ENCODE assay signal across 16 cellular contexts in the genomic region with DNA sequence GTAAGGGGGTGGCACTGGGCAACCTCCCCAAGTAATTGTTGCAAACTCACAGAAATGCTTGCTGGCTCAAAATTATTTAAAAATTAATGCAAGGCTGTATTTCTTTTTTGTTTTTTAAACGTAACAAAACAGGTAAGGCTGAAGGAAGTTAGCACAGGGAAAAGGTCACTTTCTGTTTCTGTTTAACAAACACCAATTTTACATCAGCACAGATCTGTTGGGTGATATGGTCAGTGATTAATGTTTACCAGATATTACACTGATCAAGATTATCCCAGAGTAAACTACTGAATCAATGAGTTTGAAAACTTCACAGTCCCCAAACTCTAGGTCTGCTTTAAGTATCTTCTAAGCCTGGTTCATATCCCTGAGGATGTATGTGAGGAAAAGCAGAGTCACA.
DNase-seq lines count a peak whose midpoint lies in the region; ATAC-seq, FAIRE-seq and TF ChIP-seq lines count a peak whose summit lies in the region.
"Had no signal": no experiment of that assay in that cellular context is flagged by ENCODE, and none has a peak within 500 bp of the region (broad histone marks: within the 10 kb centered on the region; RNA-seq: fewer than 3 reads in every experiment).

No MANE protein-coding gene starts in this region.

- no peak overlapping the region for H3K9ac ChIP-seq in HepG2 (ENCODE audit: insufficient read depth, low read depth, low read length)

- POLR2A ChIA-PET in HepG2 (lab: Yijun Ruan, JAX), result no interaction called here

- H3K9me3 Mint-ChIP-seq in activated CD8-positive, alpha-beta memory T cell treated with anti-CD3 and anti-CD28 coated beads, Interleukin-2, amount 10 ng/mL, durations not matched to agents 7 days and 5 days (ENCODE audit: low read depth), result no peaks in the 10 kb centered on the region
- no peaks in the 10 kb centered on the region for H3K9me3 Mint-ChIP-seq in activated T-helper 2 cell treated with anti-CD3 and anti-CD28 coated beads, Interferon-gamma antibody, Interleukin-2, Interleukin-4, amounts not matched to agents 10 μg/mL and 5 μg/mL and 100 μg/mL, durations not matched to agents 14 hours and 24 hours and 36 hours
- no peaks in the 10 kb centered on the region for H3K9me3 Mint-ChIP-seq in stimulated activated naive CD8-positive, alpha-beta T cell treated with anti-CD3 and anti-CD28 coated beads, Interleukin-15, Interleukin-2, amounts not matched to agents 100 ng/mL and 50 ng/mL, for 24 hours

- no TSS peak for BruUV-seq in HepG2 (replicated peaks; lab: Mats Ljungman, UMichigan)

- TF ChIP-seq CTCF in HepG2 (CRISPR knock-in tag; IDR thresholded peaks at IDR 0.05), result no peak
- no peak for TF ChIP-seq CTCF in tibial nerve (IDR thresholded peaks at IDR 0.05)

- H3K36me3 ChIP-seq in HepG2 (replicated peaks in 1 of 2; ENCODE audit: control insufficient read depth in 1 of 2, insufficient read depth in 2 of 2, low read length in 2 of 2), result peaks cover 3 to 5% of the 10 kb centered on the region in 2 experiments; a peak in 4 of 5 replicates
- peaks cover 0 to 19% (median 0%) of the 10 kb centered on the region in 3 donors for H3K36me3 ChIP-seq in tibial nerve

- H3K27ac ChIP-seq in HepG2 (ENCODE audit: extremely low read length, insufficient read depth, low read length) (no peak overlapping the region), tibial nerve (no peak overlapping the region)
- H3K27ac ChIP-seq: testis had no signal

- no peak for TF ChIP-seq RAD21 in HepG2 (CRISPR knock-in tag; IDR thresholded peaks at IDR 0.05)

- peak overlapping the region; percentile 11 for H3K4me3 Mint-ChIP-seq in activated CD8-positive, alpha-beta memory T cell treated with anti-CD3 and anti-CD28 coated beads, Interleukin-2, amount 10 ng/mL, durations not matched to agents 7 days and 5 days
- H3K4me3 Mint-ChIP-seq in activated T-helper 2 cell treated with anti-CD3 and anti-CD28 coated beads, Interferon-gamma antibody, Interleukin-2, Interleukin-4, amounts not matched to agents 10 μg/mL and 5 μg/mL and 100 μg/mL, durations not matched to agents 14 hours and 24 hours and 36 hours (ENCODE audit: low read depth), result no peak overlapping the region
- peak overlapping the region; percentile 30 for H3K4me3 Mint-ChIP-seq in stimulated activated naive CD8-positive, alpha-beta T cell treated with anti-CD3 and anti-CD28 coated beads, Interleukin-15, Interleukin-2, amounts not matched to agents 100 ng/mL and 50 ng/mL, for 24 hours
- H3K4me3 Mint-ChIP-seq: H9 had no signal

- peak overlapping the region; percentile 57 for H3K27ac Mint-ChIP-seq in activated CD8-positive, alpha-beta memory T cell treated with anti-CD3 and anti-CD28 coated beads, Interleukin-2, amount 10 ng/mL, durations not matched to agents 7 days and 5 days
- peak overlapping the region; percentile 51 for H3K27ac Mint-ChIP-seq in activated T-helper 2 cell treated with anti-CD3 and anti-CD28 coated beads, Interferon-gamma antibody, Interleukin-2, Interleukin-4, amounts not matched to agents 10 μg/mL and 5 μg/mL and 100 μg/mL, durations not matched to agents 14 hours and 24 hours and 36 hours
- H3K27ac Mint-ChIP-seq in stimulated activated naive CD8-positive, alpha-beta T cell treated with anti-CD3 and anti-CD28 coated beads, Interleukin-15, Interleukin-2, amounts not matched to agents 100 ng/mL and 50 ng/mL, for 24 hours, result peak overlapping the region; percentile 82
- H3K27ac Mint-ChIP-seq: H9 had no signal

- CTCF ChIA-PET in activated CD8-positive, alpha-beta memory T cell treated with anti-CD3 and anti-CD28 coated beads, Interleukin-2, amount 10 ng/mL, durations not matched to agents 7 days and 5 days (lab: Charles Lee), result no interaction called here
- CTCF ChIA-PET in HepG2 (lab: Yijun Ruan, JAX; ENCODE audit: low intra/inter-chr PET ratio, low total read pairs), result no interaction called here

- TF ChIP-seq POLR2A in HepG2 (IDR thresholded peaks at IDR 0.05; ENCODE audit: insufficient read depth in 1 of 2, low read depth in 2 of 2, low read length in 2 of 2), result no peak
- no peak for TF ChIP-seq POLR2A in tibial nerve (IDR thresholded peaks at IDR 0.05)

- peak overlapping the region; percentile 23 for H3K4me2 ChIP-seq in HepG2 (ENCODE audit: low read depth, low read length)

- TF ChIP-seq EP300 in HepG2 (IDR thresholded peaks at IDR 0.05; ENCODE audit: low read depth in 2 of 2, low read length in 2 of 2) (peak in 1 of 2 experiments; percentile 21; a peak in 1 of 4 replicates), HepG2 (CRISPR knock-in tag; IDR thresholded peaks at IDR 0.05; ENCODE audit: borderline replicate concordance) (no peak), tibial nerve (IDR thresholded peaks at IDR 0.05) (no peak)

- peaks cover 11% of the 10 kb centered on the region; the same call in 1 of the 2 replicates for H4K20me1 ChIP-seq in HepG2 (ENCODE audit: insufficient read depth, low read length)

- no peak overlapping the region for H2AFZ ChIP-seq in HepG2 (ENCODE audit: low read length)

- H3K36me3 Mint-ChIP-seq in activated CD8-positive, alpha-beta memory T cell treated with anti-CD3 and anti-CD28 coated beads, Interleukin-2, amount 10 ng/mL, durations not matched to agents 7 days and 5 days, result peaks cover 30% of the 10 kb centered on the region
- H3K36me3 Mint-ChIP-seq in activated T-helper 2 cell treated with anti-CD3 and anti-CD28 coated beads, Interferon-gamma antibody, Interleukin-2, Interleukin-4, amounts not matched to agents 10 μg/mL and 5 μg/mL and 100 μg/mL, durations not matched to agents 14 hours and 24 hours and 36 hours (ENCODE audit: low read depth), result peaks cover 52% of the 10 kb centered on the region
- H3K36me3 Mint-ChIP-seq in stimulated activated naive CD8-positive, alpha-beta T cell treated with anti-CD3 and anti-CD28 coated beads, Interleukin-15, Interleukin-2, amounts not matched to agents 100 ng/mL and 50 ng/mL, for 24 hours (ENCODE audit: low read depth), result peaks cover 86% of the 10 kb centered on the region

- WGBS in HepG2 (ENCODE audit: low lambda C conversion rate), result 19% methylated on average over 1 of the region's 1 CpG
- 78 to 90% methylated on average over 1 of the region's 1 CpG for WGBS in tibial nerve, 2 donors

- no peak overlapping the region for H3K4me3 ChIP-seq in HepG2 (replicated peaks in 1 of 3; ENCODE audit: insufficient read depth in 1 of 3, low read depth in 2 of 3, low read length in 3 of 3)
- no peak overlapping the region for H3K4me3 ChIP-seq in tibial nerve
- H3K4me3 ChIP-seq: heart left ventricle, testis had no signal

- intact Hi-C loops in activated T-helper 2 cell treated with anti-CD3 and anti-CD28 coated beads, Interferon-gamma antibody, Interleukin-2, Interleukin-4, amounts not matched to agents 10 μg/mL and 5 μg/mL and 100 μg/mL, durations not matched to agents 14 hours and 24 hours and 36 hours (cut with micrococcal nuclease), result loop anchor here (2.0 kb wide), 1 partner anchor 15 kb away; no protein-coding TSS in a partner anchor
- intact Hi-C loops in HepG2 (cut with micrococcal nuclease; ENCODE audit: unreplicated experiment), result no loop called here

- H3K79me2 ChIP-seq in HepG2 (ENCODE audit: insufficient read depth, low read length), result peaks cover 39% of the 10 kb centered on the region

- in situ Hi-C loops in HepG2 (cut with HindIII; ENCODE audit: extremely low pct_ligation_motif_present, low pct_unique_long_range_greater_than_20kb), result no loop called here

- no peaks in the 10 kb centered on the region for H3K27me3 Mint-ChIP-seq in activated CD8-positive, alpha-beta memory T cell treated with anti-CD3 and anti-CD28 coated beads, Interleukin-2, amount 10 ng/mL, durations not matched to agents 7 days and 5 days
- H3K27me3 Mint-ChIP-seq in activated T-helper 2 cell treated with anti-CD3 and anti-CD28 coated beads, Interferon-gamma antibody, Interleukin-2, Interleukin-4, amounts not matched to agents 10 μg/mL and 5 μg/mL and 100 μg/mL, durations not matched to agents 14 hours and 24 hours and 36 hours (ENCODE audit: low read depth), result no peaks in the 10 kb centered on the region
- no peaks in the 10 kb centered on the region for H3K27me3 Mint-ChIP-seq in stimulated activated naive CD8-positive, alpha-beta T cell treated with anti-CD3 and anti-CD28 coated beads, Interleukin-15, Interleukin-2, amounts not matched to agents 100 ng/mL and 50 ng/mL, for 24 hours

- no peak for FAIRE-seq in HepG2 (lab: Jason Lieb, UNC)
- FAIRE-seq in RCC 7860 (lab: Jason Lieb, UNC), result no peak

- H3K9me3 ChIP-seq in HepG2 (ENCODE audit: low read length) (no peaks in the 10 kb centered on the region), tibial nerve (no peaks in the 10 kb centered on the region)
- H3K9me3 ChIP-seq: heart left ventricle, testis had no signal

- peaks cover 14% of the 10 kb centered on the region for H3K4me1 Mint-ChIP-seq in activated CD8-positive, alpha-beta memory T cell treated with anti-CD3 and anti-CD28 coated beads, Interleukin-2, amount 10 ng/mL, durations not matched to agents 7 days and 5 days
- H3K4me1 Mint-ChIP-seq in activated T-helper 2 cell treated with anti-CD3 and anti-CD28 coated beads, Interferon-gamma antibody, Interleukin-2, Interleukin-4, amounts not matched to agents 10 μg/mL and 5 μg/mL and 100 μg/mL, durations not matched to agents 14 hours and 24 hours and 36 hours (ENCODE audit: low read depth), result peaks cover 42% of the 10 kb centered on the region
- H3K4me1 Mint-ChIP-seq in stimulated activated naive CD8-positive, alpha-beta T cell treated with anti-CD3 and anti-CD28 coated beads, Interleukin-15, Interleukin-2, amounts not matched to agents 100 ng/mL and 50 ng/mL, for 24 hours (ENCODE audit: low read depth), result peaks cover 85% of the 10 kb centered on the region

- peak; percentile 64 for ATAC-seq in activated CD8-positive, alpha-beta memory T cell treated with anti-CD3 and anti-CD28 coated beads, Interleukin-2, amount 10 ng/mL, durations not matched to agents 7 days and 5 days
- peak; percentile 34; the same call in 2 of the 3 replicates for ATAC-seq in HepG2
- ATAC-seq: Panc1 had no signal

- DNase-seq in activated CD8-positive, alpha-beta memory T cell treated with anti-CD3 and anti-CD28 coated beads, Interleukin-2, amount 10 ng/mL, durations not matched to agents 7 days and 5 days, result no peak
- no peak for DNase-seq in activated CD8-positive, alpha-beta memory T cell treated with anti-CD3 and anti-CD28 coated beads, Interleukin-2, amount 50 U/mL, for 48 hours
- DNase-seq in activated T-helper 2 cell treated with anti-CD3 and anti-CD28 coated beads, Interferon-gamma antibody, Interleukin-2, Interleukin-4, amounts not matched to agents 10 μg/mL and 5 μg/mL and 100 μg/mL, durations not matched to agents 14 hours and 24 hours and 36 hours (ENCODE audit: low spot score), result no peak
- DNase-seq in HepG2 (ENCODE audit: low spot score) (no peak), tibial nerve (ENCODE audit: low spot score in 2 of 2) (no peak), mucosa of gallbladder (ENCODE audit: low spot score) (no peak), RCC 7860 (ENCODE audit: low spot score) (no peak)
- DNase-seq: activated CD4-positive, alpha-beta T cell treated with anti-CD3 and anti-CD28 coated beads, Interleukin-2, amount 50 U/mL, for 1 hour; cerebellar nuclear complex; H9; heart left ventricle; NCI-H1694; NCI-H510A; testis had no signal

- H3K4me1 ChIP-seq in HepG2 (ENCODE audit: insufficient read depth, low read length), result peaks cover 59% of the 10 kb centered on the region
- H3K4me1 ChIP-seq in tibial nerve, result peaks cover 0 to 2% (median 0%) of the 10 kb centered on the region in 4 donors
- H3K4me1 ChIP-seq: testis had no signal

- no peaks in the 10 kb centered on the region for H3K27me3 ChIP-seq in HepG2 (ENCODE audit: control insufficient read depth in 1 of 2, insufficient read depth in 2 of 2, low read length in 2 of 2)
- H3K27me3 ChIP-seq in tibial nerve, result no peaks in the 10 kb centered on the region
- H3K27me3 ChIP-seq: heart left ventricle, testis had no signal
